In the genomic region with DNA sequence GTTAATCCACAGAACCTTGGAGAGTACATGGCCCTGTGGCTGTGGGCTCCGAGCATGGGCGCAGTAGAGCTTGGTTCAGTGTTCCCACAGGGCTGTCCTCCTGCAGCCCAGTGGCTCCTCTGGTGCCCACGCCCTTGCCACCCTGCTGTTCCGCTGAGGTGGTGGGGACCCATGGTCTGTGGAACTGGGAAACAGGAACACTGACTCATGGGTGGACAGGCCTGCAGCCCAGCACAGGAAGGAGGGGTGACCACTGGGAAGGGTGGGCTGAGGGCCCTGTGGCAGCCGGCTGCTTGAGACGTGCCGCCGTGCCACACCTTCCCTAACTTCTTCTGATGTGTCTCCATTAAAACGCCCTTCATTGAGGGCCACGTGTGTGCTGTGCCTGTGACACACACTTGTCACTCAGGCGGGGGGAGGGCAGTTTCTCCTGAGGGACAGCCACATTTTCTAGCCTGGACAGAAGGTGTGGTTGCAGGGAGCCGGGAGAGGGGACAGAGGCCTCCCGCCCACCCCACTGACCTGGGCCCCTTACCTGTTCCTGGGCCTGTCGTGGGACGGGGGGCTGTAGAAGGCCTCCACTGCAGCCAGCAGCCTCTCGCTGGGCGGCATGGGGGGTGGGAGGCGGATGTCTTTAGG, we compare ENCODE assay signal across 27 cellular contexts. TPM values are rescaled to one million over a fixed set of nuclear protein-coding genes. Genes with fewer than 3 reads are reported as not detected.
"Had no signal": no experiment of that assay in that cellular context is flagged by ENCODE, and none has a peak within 500 bp of the region (broad histone marks: within the 10 kb centered on the region; RNA-seq: fewer than 3 reads in every experiment).

No MANE protein-coding gene starts in this region.

- H3K27ac ChIP-seq: ascending aorta, brain microvascular endothelial cell, esophagus squamous epithelium, gastrocnemius medialis, left lung, parathyroid adenoma, stomach, suprapubic skin, tibial nerve had no signal

- H3K9me3 Mint-ChIP-seq: activated T-cell treated with anti-CD3 and anti-CD28 coated beads, Interleukin-2, amount 50 U/mL, for 4 hours; activated T-helper 2 cell treated with anti-CD3 and anti-CD28 coated beads, Interferon-gamma antibody, Interleukin-2, Interleukin-4, amounts not matched to agents 10 μg/mL and 5 μg/mL and 100 μg/mL, durations not matched to agents 14 hours and 24 hours and 36 hours; naive thymus-derived CD8-positive, alpha-beta T cell had no signal

- H3K9me3 ChIP-seq: adrenal gland, ascending aorta, esophagus squamous epithelium, gastrocnemius medialis, left lung, stomach, suprapubic skin, tibial nerve had no signal

- DNase-seq: activated CD4-positive, alpha-beta T cell treated with anti-CD3 and anti-CD28 coated beads for 1 hour; activated naive CD4-positive, alpha-beta T cell; activated T-cell treated with anti-CD3 and anti-CD28 coated beads, Interleukin-2, amount 50 U/mL, for 4 hours; adrenal gland; brain microvascular endothelial cell; central memory CD4-positive, alpha-beta T cell; dermis blood vessel endothelial cell; effector memory CD4-positive, alpha-beta T cell; esophagus squamous epithelium; gastrocnemius medialis; hippocampal formation; kidney glomerular epithelial cell; left lung; naive thymus-derived CD8-positive, alpha-beta T cell; right cardiac atrium; stimulated activated CD4-positive, alpha-beta T cell treated with anti-CD3 and anti-CD28 coated beads, Interleukin-1b, Interleukin-23, amount 100 ng/mL, for 48 hours; stomach had no signal

- H3K4me1 ChIP-seq: adrenal gland, ascending aorta, esophagus squamous epithelium, gastrocnemius medialis, left lung, parathyroid adenoma, stomach, suprapubic skin, tibial nerve had no signal

- H3K27ac Mint-ChIP-seq: activated naive CD8-positive, alpha-beta T cell; activated T-helper 2 cell treated with anti-CD3 and anti-CD28 coated beads, Interferon-gamma antibody, Interleukin-2, Interleukin-4, amounts not matched to agents 10 μg/mL and 5 μg/mL and 100 μg/mL, durations not matched to agents 14 hours and 24 hours and 36 hours had no signal

- H3K27me3 Mint-ChIP-seq: activated naive CD8-positive, alpha-beta T cell; naive thymus-derived CD8-positive, alpha-beta T cell had no signal

- H3K4me3 Mint-ChIP-seq: activated naive CD8-positive, alpha-beta T cell; activated T-cell treated with anti-CD3 and anti-CD28 coated beads, Interleukin-2, amount 50 U/mL, for 4 hours; naive thymus-derived CD8-positive, alpha-beta T cell had no signal

- H3K27me3 ChIP-seq: adrenal gland, ascending aorta, brain microvascular endothelial cell, esophagus squamous epithelium, gastrocnemius medialis, left lung, stomach, suprapubic skin, tibial nerve had no signal

- H3K4me3 ChIP-seq: adrenal gland, ascending aorta, esophagus squamous epithelium, gastrocnemius medialis, left lung, stomach, suprapubic skin, tibial nerve had no signal

- H3K36me3 Mint-ChIP-seq: activated naive CD8-positive, alpha-beta T cell had no signal

- H3K9ac ChIP-seq: parathyroid adenoma had no signal

- H2AFZ ChIP-seq: parathyroid adenoma had no signal

- FAIRE-seq: TTC549, urothelium cell line had no signal

- ATAC-seq: activated T-cell treated with anti-CD3 and anti-CD28 coated beads, Interleukin-2, amount 50 U/mL, for 4 hours; gastrocnemius medialis; left lung; naive thymus-derived CD8-positive, alpha-beta T cell; right cardiac atrium had no signal

RNA-seq across cellular contexts. Expression of gene CALR3, which starts 25.1 kb away (rescaled TPM):
- total RNA-seq: activated T-cell treated with anti-CD3 and anti-CD28 coated beads, Interleukin-2, amount 50 U/mL, for 4 hours; activated T-helper 2 cell treated with anti-CD3 and anti-CD28 coated beads, Interferon-gamma antibody, Interleukin-2, Interleukin-4, amounts not matched to agents 10 μg/mL and 5 μg/mL and 100 μg/mL, durations not matched to agents 14 hours and 24 hours and 36 hours; ascending aorta; dermis blood vessel endothelial cell; esophagus squamous epithelium; gastrocnemius medialis; left lung; lung microvascular endothelial cell; naive thymus-derived CD8-positive, alpha-beta T cell; pulmonary artery endothelial cell; right cardiac atrium; stomach; suprapubic skin; tibial nerve had no signal
- polyA plus RNA-seq: naive thymus-derived CD8-positive, alpha-beta T cell; right cardiac atrium; stomach had no signal
